ENCODE assay signal across 8 cellular contexts in the genomic region with DNA sequence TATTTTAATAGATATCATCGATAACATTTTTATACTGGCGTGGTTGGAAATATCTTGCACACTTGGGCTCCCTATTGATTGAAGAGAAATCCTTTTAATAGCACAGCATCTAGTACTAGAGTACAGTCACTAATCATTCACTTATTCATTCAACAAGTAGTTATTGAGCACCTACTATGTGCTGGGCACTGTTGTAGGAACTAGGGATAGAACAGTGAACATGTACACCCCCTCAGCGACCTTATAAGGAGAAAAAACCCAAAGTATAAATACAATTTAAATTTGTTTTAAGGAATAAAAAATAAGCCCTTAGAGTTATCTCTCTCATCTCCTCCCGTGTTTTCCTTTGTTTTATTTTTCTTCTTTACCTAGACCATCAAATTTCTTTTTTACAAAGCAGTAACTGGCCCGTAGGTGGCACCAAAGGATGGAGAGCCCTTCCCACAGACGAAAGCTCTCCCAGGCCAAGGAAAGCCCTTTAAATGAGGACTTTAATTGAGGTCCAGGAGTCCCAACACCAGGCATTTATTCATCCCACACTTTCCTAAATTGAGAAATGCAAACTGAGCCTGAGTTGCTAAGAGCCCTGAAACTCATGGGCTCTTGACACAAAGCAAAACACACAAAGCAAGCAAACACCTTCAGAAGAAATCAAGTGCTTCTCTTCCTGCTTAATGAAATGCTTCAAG. TPM values are rescaled to one million over a fixed set of nuclear protein-coding genes. Genes with fewer than 3 reads are reported as not detected.
DNase-seq lines count a peak whose midpoint lies in the region; ATAC-seq, FAIRE-seq and TF ChIP-seq lines count a peak whose summit lies in the region.

No MANE protein-coding gene starts in this region.

- peaks cover 6% of the 10 kb centered on the region for H3K4me1 Mint-ChIP-seq in CD14-positive monocyte

- no peaks in the 10 kb centered on the region for H3K27me3 ChIP-seq in neuronal stem cell (ENCODE audit: control insufficient read depth in 3 of 3, insufficient read depth in 3 of 3, low read depth in 1 of 3, low read length in 3 of 3)

- H2AK5ac ChIP-seq in neuronal stem cell (ENCODE audit: low read depth, low read length), result no peak overlapping the region

- H2BK12ac ChIP-seq in neuronal stem cell (ENCODE audit: low read length), result no peak overlapping the region

- no peak overlapping the region for H3K4ac ChIP-seq in neuronal stem cell (ENCODE audit: low read length)

- peaks cover 37 to 69% of the 10 kb centered on the region in 2 donors for H3K36me3 Mint-ChIP-seq in CD14-positive monocyte

- H3K79me1 ChIP-seq in neuronal stem cell (ENCODE audit: low read depth, low read length), result no peaks in the 10 kb centered on the region

- no peak overlapping the region for H2BK15ac ChIP-seq in neuronal stem cell (ENCODE audit: low read length)

- H3K14ac ChIP-seq in neuronal stem cell (ENCODE audit: low read length), result no peak overlapping the region

- H3K27ac ChIP-seq in coronary artery, result no peak overlapping the region
- no peak overlapping the region for H3K27ac ChIP-seq in neuronal stem cell (replicated peaks; ENCODE audit: low read length)

- peak; percentile 77 for FAIRE-seq in G401.6 (lab: Jason Lieb, UNC)

- DNase-seq in 8988T (peak; percentile 40), NCI-H2227 treated with DMSO at 0.1 percent for 48 hours (lab: John Stamatoyannopoulos, UW) (peak; percentile 25), coronary artery (ENCODE audit: low spot score) (no peak), neuronal stem cell (ENCODE audit: low spot score) (peak; percentile 18), CD14-positive monocyte (ENCODE audit: low spot score) (no peak)

- no peak overlapping the region for H4K91ac ChIP-seq in neuronal stem cell (ENCODE audit: low read depth, low read length, poor library complexity)

- WGBS in neuronal stem cell (ENCODE audit: extremely low coverage in 2 of 2, insufficient read length in 2 of 2, insufficient replicate concordance in 1 of 2), 2 donors, result no CpG with 5 or more reads among the region's 6 CpGs

- no peak overlapping the region for H3K4me3 ChIP-seq in coronary artery
- H3K4me3 ChIP-seq in neuronal stem cell (ENCODE audit: low read length in 2 of 2), result no peak overlapping the region

- no peaks in the 10 kb centered on the region for H3K27me3 Mint-ChIP-seq in CD14-positive monocyte (ENCODE audit: low read depth in 3 of 3)

- H3K9ac ChIP-seq in neuronal stem cell (ENCODE audit: low read depth, low read length, poor library complexity), result no peak overlapping the region

- H2AFZ ChIP-seq in neuronal stem cell (ENCODE audit: low read length), result no peak overlapping the region

- H3K27ac Mint-ChIP-seq in CD14-positive monocyte, result peak overlapping the region in 2 of 7 donors; percentile 10 to 26

- H3K36me3 ChIP-seq in neuronal stem cell (replicated peaks in 1 of 2; ENCODE audit: control insufficient read depth in 2 of 2, insufficient read depth in 2 of 2, low read length in 2 of 2), result peaks cover 0 to 51% of the 10 kb centered on the region in 2 donors

- no peak overlapping the region for H3K4me3 Mint-ChIP-seq in CD14-positive monocyte

- H3K23ac ChIP-seq in neuronal stem cell (ENCODE audit: low read depth, low read length, poor library complexity), result no peak overlapping the region

- H3K18ac ChIP-seq in neuronal stem cell (ENCODE audit: low read length), result no peak overlapping the region

- H4K8ac ChIP-seq in neuronal stem cell (ENCODE audit: low read depth, low read length), result no peak overlapping the region

- intact Hi-C loops in CD14-positive monocyte (cut with micrococcal nuclease), result no loop called here

- H3K4me2 ChIP-seq in neuronal stem cell (ENCODE audit: insufficient read depth, low read length, poor library complexity, severe bottlenecking), result no peak overlapping the region

- no peak overlapping the region for H2BK120ac ChIP-seq in neuronal stem cell (ENCODE audit: low read depth, low read length)

- TF ChIP-seq CTCF in coronary artery (IDR thresholded peaks at IDR 0.05), result peak; percentile 13
- no peak for TF ChIP-seq CTCF in CD14-positive monocyte (IDR thresholded peaks at IDR 0.05)

- ATAC-seq in HG03342 (IDR thresholded peaks at IDR 0.05; ENCODE audit: unreplicated experiment) (no peak), GM21723 (IDR thresholded peaks at IDR 0.05; ENCODE audit: unreplicated experiment) (no peak)

- peaks cover 0 to 5% (median 2%) of the 10 kb centered on the region in 7 donors for H3K9me3 Mint-ChIP-seq in CD14-positive monocyte

- H2BK5ac ChIP-seq in neuronal stem cell (ENCODE audit: low read length), result no peak overlapping the region

- H3K4me1 ChIP-seq in neuronal stem cell (ENCODE audit: control insufficient read depth in 2 of 2, insufficient read depth in 1 of 2, low read depth in 1 of 2, low read length in 2 of 2), result peaks cover 0 to 3% of the 10 kb centered on the region in 2 donors

- H3K9me3 ChIP-seq in neuronal stem cell (replicated peaks in 1 of 2; ENCODE audit: control insufficient read depth in 2 of 2, insufficient read depth in 1 of 2, low read depth in 1 of 2, low read length in 2 of 2), result no peaks in the 10 kb centered on the region

RNA-seq across cellular contexts. Expression of a gene that starts 29.0 kb away (rescaled TPM):
- 382 TPM for polyA plus RNA-seq in neuronal stem cell (2013, experiment 1 of 2)
- 379 TPM for polyA plus RNA-seq in neuronal stem cell (2013, experiment 2 of 2)
- polyA plus RNA-seq in CD14-positive monocyte, result 10 to 100 TPM; 47.6 to 57.9 TPM

Comparison
In these comparisons a context has a peak if more than half of its experiments do, and no peak if none do; other contexts are left out.
1. DNase-seq: peak in 8988T (single experiment), NCI-H2227 treated with DMSO at 0.1 percent for 48 hours (single experiment) and neuronal stem cell (single experiment); none in coronary artery (single experiment) and CD14-positive monocyte (single experiment).